Comparison of ENCODE assay signal across 9 cellular contexts in genomic region chr9:84759300-84759750, GRCh38.
DNase-seq lines count a peak whose midpoint lies in the region; ATAC-seq, FAIRE-seq and TF ChIP-seq lines count a peak whose summit lies in the region.
"Had no signal": no experiment of that assay in that cellular context is flagged by ENCODE, and none has a peak within 500 bp of the region (broad histone marks: within the 10 kb centered on the region; RNA-seq: fewer than 3 reads in every experiment).

No MANE protein-coding gene starts in this region.

- ATAC-seq in GM19463 (IDR thresholded peaks at IDR 0.05; ENCODE audit: unreplicated experiment), result peak; percentile 76
- ATAC-seq in HG03342 (IDR thresholded peaks at IDR 0.05; ENCODE audit: unreplicated experiment), result peak; percentile 60
- ATAC-seq: CD8-positive, alpha-beta T cell had no signal

- peaks cover 2% of the 10 kb centered on the region for H3K9me3 Mint-ChIP-seq in activated naive CD8-positive, alpha-beta T cell treated with anti-CD3 and anti-CD28 coated beads for 36 hours
- H3K9me3 Mint-ChIP-seq: CD8-positive, alpha-beta T cell had no signal

- H3K27ac ChIP-seq in WERI-Rb-1, result no peak overlapping the region

- peak overlapping the region; percentile 69 for H3K27ac Mint-ChIP-seq in activated naive CD8-positive, alpha-beta T cell treated with anti-CD3 and anti-CD28 coated beads for 36 hours
- H3K27ac Mint-ChIP-seq: CD8-positive, alpha-beta T cell had no signal

- no peaks in the 10 kb centered on the region for H3K36me3 ChIP-seq in WERI-Rb-1

- no peak for TF ChIP-seq CTCF in WERI-Rb-1 (IDR thresholded peaks at IDR 0.05; ENCODE audit: low read depth, low read length)

- H3K27me3 ChIP-seq in WERI-Rb-1 (ENCODE audit: insufficient read depth, low read depth, severe bottlenecking), result peaks cover 59% of the 10 kb centered on the region

- peak; percentile 51 for FAIRE-seq in GM12891 (lab: Jason Lieb, UNC)

- no peaks in the 10 kb centered on the region for H3K9me3 ChIP-seq in WERI-Rb-1 (ENCODE audit: severe bottlenecking)

- H3K36me3 Mint-ChIP-seq in activated naive CD8-positive, alpha-beta T cell treated with anti-CD3 and anti-CD28 coated beads for 36 hours, result no peaks in the 10 kb centered on the region
- H3K36me3 Mint-ChIP-seq: CD8-positive, alpha-beta T cell had no signal

- no peak overlapping the region for H3K4me3 ChIP-seq in WERI-Rb-1 (ENCODE audit: low read depth, low read length)

- TF ChIP-seq POLR2A in GM12891 (IDR thresholded peaks at IDR 0.05; ENCODE audit: low read depth, low read length), result no peak

- peaks cover 8% of the 10 kb centered on the region for H3K4me1 Mint-ChIP-seq in activated naive CD8-positive, alpha-beta T cell treated with anti-CD3 and anti-CD28 coated beads for 36 hours

- DNase-seq in GM12891 (ENCODE audit: insufficient read length, low spot score), result no peak
- DNase-seq in activated naive CD8-positive, alpha-beta T cell treated with anti-CD3 and anti-CD28 coated beads for 36 hours, result peak; percentile 3
- no peak for DNase-seq in NCI-H510A treated with DMSO at 0.1 percent for 48 hours (lab: John Stamatoyannopoulos, UW)
- no peak for DNase-seq in HuH-7 (ENCODE audit: low spot score)
- no peak for DNase-seq in WERI-Rb-1
- no peak for DNase-seq in Ammon's horn (ENCODE audit: low spot score)
- DNase-seq: CD8-positive, alpha-beta T cell had no signal

- H3K27me3 Mint-ChIP-seq in activated naive CD8-positive, alpha-beta T cell treated with anti-CD3 and anti-CD28 coated beads for 36 hours, result peaks cover 20% of the 10 kb centered on the region

- H3K4me3 Mint-ChIP-seq in activated naive CD8-positive, alpha-beta T cell treated with anti-CD3 and anti-CD28 coated beads for 36 hours, result no peak overlapping the region
- H3K4me3 Mint-ChIP-seq: CD8-positive, alpha-beta T cell had no signal

TF ChIP-seq in GM12891, 5 proteins besides CTCF, POLR2A, EP300 and RAD21:
- TF ChIP-seq PAX5 (IDR thresholded peaks at IDR 0.05; ENCODE audit: insufficient read depth, low read length, severe bottlenecking), result no peak
- TF ChIP-seq POU2F2 (IDR thresholded peaks at IDR 0.05; ENCODE audit: low read depth, low read length), result peak; percentile 61; the same call in 1 of the 2 replicates
- TF ChIP-seq POLR2AphosphoS5 (IDR thresholded peaks at IDR 0.05; ENCODE audit: low read depth, low read length), result no peak
